16 cellular contexts compared by ENCODE assay signal in the genomic region with DNA sequence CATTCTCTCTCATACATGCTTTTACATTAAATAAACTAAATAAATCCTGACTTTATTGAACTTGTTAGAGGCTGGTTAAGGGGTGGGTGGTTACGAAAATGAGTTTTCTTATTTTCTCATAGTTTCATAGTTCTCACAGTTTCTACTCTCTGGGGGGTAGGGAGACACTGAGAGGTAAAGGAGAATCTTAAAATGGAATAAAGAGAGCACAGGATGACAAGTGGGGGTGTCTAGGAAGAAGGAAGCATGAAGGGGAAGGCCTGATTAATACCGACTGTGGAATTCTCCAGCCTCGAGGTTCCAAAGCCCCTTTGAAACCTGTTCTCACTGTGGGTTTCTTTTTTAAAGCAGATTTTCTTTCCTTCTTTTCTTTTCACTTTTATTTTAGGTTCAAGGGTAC.
"Had no signal": no experiment of that assay in that cellular context is flagged by ENCODE, and none has a peak within 500 bp of the region (broad histone marks: within the 10 kb centered on the region; RNA-seq: fewer than 3 reads in every experiment).

No MANE protein-coding gene starts in this region.

- H3K27ac Mint-ChIP-seq: activated CD4-positive, alpha-beta T cell treated with anti-CD3 and anti-CD28 coated beads, Interleukin-2, amount 10 ng/mL, durations not matched to agents 24 days and 14 days; activated CD8-positive, alpha-beta T cell treated with anti-CD3 and anti-CD28 coated beads for 36 hours; activated naive CD8-positive, alpha-beta T cell treated with anti-CD3 and anti-CD28 coated beads for 36 hours; activated T-helper 17 cell treated with anti-CD3 and anti-CD28 coated beads, Interleukin-2, amount 50 U/mL, for 72 hours; memory B cell had no signal

- H3K36me3 Mint-ChIP-seq: activated naive CD8-positive, alpha-beta T cell treated with anti-CD3 and anti-CD28 coated beads for 36 hours; memory B cell had no signal

- H3K9me3 Mint-ChIP-seq: activated CD4-positive, alpha-beta T cell treated with anti-CD3 and anti-CD28 coated beads, Interleukin-2, amount 10 ng/mL, durations not matched to agents 24 days and 14 days; activated CD8-positive, alpha-beta T cell treated with anti-CD3 and anti-CD28 coated beads for 36 hours; activated T-helper 17 cell treated with anti-CD3 and anti-CD28 coated beads, Interleukin-2, amount 50 U/mL, for 72 hours; memory B cell had no signal

- FAIRE-seq: urothelium cell line had no signal

- DNase-seq: activated CD4-positive, alpha-beta T cell treated with anti-CD3 and anti-CD28 coated beads, Interleukin-2, amount 10 ng/mL, durations not matched to agents 24 days and 14 days; activated CD4-positive, CD25-positive, alpha-beta regulatory T cell; activated CD8-positive, alpha-beta T cell treated with anti-CD3 and anti-CD28 coated beads for 36 hours; activated naive CD4-positive, alpha-beta T cell; activated naive CD8-positive, alpha-beta T cell treated with anti-CD3 and anti-CD28 coated beads for 36 hours; activated T-cell treated with anti-CD3 and anti-CD28 coated beads, Interleukin-2, amount 50 U/mL, for 1 hour; amniotic stem cell; dermis blood vessel endothelial cell; effector memory CD4-positive, alpha-beta T cell; foreskin fibroblast; right cardiac atrium; stimulated activated CD4-positive, alpha-beta T cell treated with anti-CD3 and anti-CD28 coated beads, Interleukin-2, amount 100 ng/mL, for 24 hours; stimulated activated naive CD4-positive, alpha-beta T cell treated with Interleukin-2 at 50 U/mL for 16 hours had no signal

- H3K4me3 Mint-ChIP-seq: activated CD4-positive, alpha-beta T cell treated with anti-CD3 and anti-CD28 coated beads, Interleukin-2, amount 10 ng/mL, durations not matched to agents 24 days and 14 days; activated CD8-positive, alpha-beta T cell treated with anti-CD3 and anti-CD28 coated beads for 36 hours; activated naive CD8-positive, alpha-beta T cell treated with anti-CD3 and anti-CD28 coated beads for 36 hours; activated T-helper 17 cell treated with anti-CD3 and anti-CD28 coated beads, Interleukin-2, amount 50 U/mL, for 72 hours; memory B cell had no signal

- H3K4me1 Mint-ChIP-seq: activated CD4-positive, alpha-beta T cell treated with anti-CD3 and anti-CD28 coated beads, Interleukin-2, amount 10 ng/mL, durations not matched to agents 24 days and 14 days; activated T-helper 17 cell treated with anti-CD3 and anti-CD28 coated beads, Interleukin-2, amount 50 U/mL, for 72 hours had no signal

- ATAC-seq: activated CD8-positive, alpha-beta T cell treated with anti-CD3 and anti-CD28 coated beads for 36 hours; right cardiac atrium had no signal
